ENCODE assay signal across 8 cellular contexts in genomic region chr16:1309888-1310831, GRCh38. TPM values are rescaled to one million over a fixed set of nuclear protein-coding genes. Genes with fewer than 3 reads are reported as not detected.
DNase-seq lines count a peak whose midpoint lies in the region; ATAC-seq and TF ChIP-seq lines count a peak whose summit lies in the region.

No MANE protein-coding gene starts in this region.

- H3K4me1 Mint-ChIP-seq in CD4-positive, CD25-positive, alpha-beta regulatory T cell, result peaks cover 4 to 44% (median 17%) of the 10 kb centered on the region in 4 donors

- peak overlapping the region; percentile 88 to 99 (median 98) for H3K27ac Mint-ChIP-seq in CD4-positive, CD25-positive, alpha-beta regulatory T cell

- peak; percentile 7 to 19 for ATAC-seq in CD4-positive, CD25-positive, alpha-beta regulatory T cell (ENCODE audit: low read depth in 2 of 2)

- H3K4me1 ChIP-seq in CD4-positive, CD25-positive, alpha-beta regulatory T cell (ENCODE audit: control insufficient read depth, insufficient read depth, low read length, poor library complexity, severe bottlenecking), result peaks cover 46% of the 10 kb centered on the region
- H3K4me1 ChIP-seq in HAP-1, result peaks cover 8% of the 10 kb centered on the region
- peaks cover 27% of the 10 kb centered on the region for H3K4me1 ChIP-seq in ovary (ENCODE audit: insufficient read depth)

- WGBS in ovary, 3 donors, result 1% methylated on average over 62 to 77 of the region's 77 CpGs

- no peak for TF ChIP-seq POLR2A in ovary (IDR thresholded peaks at IDR 0.05)

- peaks cover 0 to 1% (median 0%) of the 10 kb centered on the region in 7 donors for H3K9me3 Mint-ChIP-seq in CD4-positive, CD25-positive, alpha-beta regulatory T cell

- no peak for TF ChIP-seq CTCF in fibroblast of villous mesenchyme (IDR thresholded peaks at IDR 0.05; ENCODE audit: insufficient read depth, low read depth, low read length)
- no peak for TF ChIP-seq CTCF in ovary (IDR thresholded peaks at IDR 0.05)

- TF ChIP-seq EP300 in ovary (IDR thresholded peaks at IDR 0.05), result no peak

- intact Hi-C loops in ovary (cut with DNase I), result loop anchor here in 1 of 4 donors (2.0 kb wide), 1 partner anchor 43 kb away; no protein-coding TSS in a partner anchor

- no peaks in the 10 kb centered on the region for H3K9me3 ChIP-seq in CD4-positive, CD25-positive, alpha-beta regulatory T cell (ENCODE audit: control insufficient read depth in 2 of 2, low read length in 2 of 2)
- no peaks in the 10 kb centered on the region for H3K9me3 ChIP-seq in HAP-1
- no peaks in the 10 kb centered on the region for H3K9me3 ChIP-seq in ovary

- peaks cover 10% of the 10 kb centered on the region for H3K36me3 Mint-ChIP-seq in CD4-positive, CD25-positive, alpha-beta regulatory T cell

- H3K27me3 Mint-ChIP-seq in CD4-positive, CD25-positive, alpha-beta regulatory T cell, result peaks cover 5% of the 10 kb centered on the region

- peak overlapping the region; percentile 64 for H3K27ac ChIP-seq in CD4-positive, CD25-positive, alpha-beta regulatory T cell (ENCODE audit: insufficient read depth, low read length, poor library complexity, severe bottlenecking)
- H3K27ac ChIP-seq in ovary, result peak overlapping the region; percentile 7 to 98

- no peaks in the 10 kb centered on the region for H3K27me3 ChIP-seq in CD4-positive, CD25-positive, alpha-beta regulatory T cell (ENCODE audit: control insufficient read depth, insufficient read depth, low read length)
- H3K27me3 ChIP-seq in HAP-1 (ENCODE audit: low read depth) (no peaks in the 10 kb centered on the region), ovary (no peaks in the 10 kb centered on the region)

- H3K36me3 ChIP-seq in CD4-positive, CD25-positive, alpha-beta regulatory T cell (ENCODE audit: control insufficient read depth, insufficient read depth, low read length), result peaks cover 19% of the 10 kb centered on the region
- peaks cover 35% of the 10 kb centered on the region for H3K36me3 ChIP-seq in HAP-1 (replicated peaks)
- no peaks in the 10 kb centered on the region for H3K36me3 ChIP-seq in ovary

- peak overlapping the region; percentile 96 for H3K4me3 ChIP-seq in CD4-positive, CD25-positive, alpha-beta regulatory T cell (ENCODE audit: low read depth, low read length)
- peak overlapping the region; percentile 78 for H3K4me3 ChIP-seq in HAP-1
- H3K4me3 ChIP-seq in fibroblast of villous mesenchyme (ENCODE audit: low read depth, low read length), result peak overlapping the region; percentile 68
- H3K4me3 ChIP-seq in ovary, result peak overlapping the region; percentile 76

- H3K4me3 Mint-ChIP-seq in CD4-positive, CD25-positive, alpha-beta regulatory T cell, result peak overlapping the region; percentile 93 to 98 (median 96)

- peak; percentile 54 to 70 (median 55) for DNase-seq in CD4-positive, CD25-positive, alpha-beta regulatory T cell
- DNase-seq in HAP-1 (ENCODE audit: low spot score in 2 of 2) (no peak), NCI-H69 (lab: John Stamatoyannopoulos, UW) (peak; percentile 58), activated T-helper 1 cell treated with Interleukin-2 at 50 U/mL for 16 hours (ENCODE audit: low read depth) (peak; percentile 51), fibroblast of villous mesenchyme (ENCODE audit: low read depth) (peak; percentile 73), ovary (peak; percentile 82 to 89 (median 83)), COLO829 (ENCODE audit: low spot score) (no peak), NCI-H1436 treated with DMSO at 0.1 percent for 48 hours (lab: John Stamatoyannopoulos, UW) (no peak)

- in situ Hi-C loops in HAP-1 (cut with MboI; ENCODE audit: low sequenced_read_pairs), result no loop called here

RNA-seq across cellular contexts. Expression of gene UBE2I, which starts 0.7 kb away (rescaled TPM):
- 205 TPM for total RNA-seq in CD4-positive, CD25-positive, alpha-beta regulatory T cell
- polyA plus RNA-seq in CD4-positive, CD25-positive, alpha-beta regulatory T cell, result 100 to 1,000 TPM in 1 of 4 donors, 10 to 100 TPM in 3; 75.5 to 124 (median 89.6) TPM
- total RNA-seq in fibroblast of villous mesenchyme (44.9 and 46.4 TPM in 2 replicates), ovary (100 to 1,000 TPM in 5 of 7 donors, 10 to 100 TPM in 2; 63.9 to 180 (median 145) TPM)
- 100 to 1,000 TPM; 104 to 258 TPM for polyA plus RNA-seq in ovary

RNA-seq across cellular contexts. Expression of gene BAIAP3, which starts 23.3 kb away (rescaled TPM):
- total RNA-seq in CD4-positive, CD25-positive, alpha-beta regulatory T cell, result 3.1 TPM
- polyA plus RNA-seq in CD4-positive, CD25-positive, alpha-beta regulatory T cell, result under 1 TPM; 0.11 to 0.79 (median 0.27) TPM
- total RNA-seq in fibroblast of villous mesenchyme (under 0.01 and 0.32 TPM in 2 replicates), ovary (10 to 100 TPM in 1 of 7 donors, 1 to 10 TPM in 5, under 1 TPM in 1; 0.25 to 26.1 (median 2.6) TPM)
- polyA plus RNA-seq in ovary, result under 1 TPM; 0.25 to 0.63 TPM

RNA-seq across cellular contexts. Expression of gene TSR3, which starts 41.5 kb away (rescaled TPM):
- total RNA-seq in CD4-positive, CD25-positive, alpha-beta regulatory T cell, result 31.5 TPM
- 100 to 1,000 TPM in 1 of 4 donors, 10 to 100 TPM in 3; 81.1 to 103 (median 94.1) TPM for polyA plus RNA-seq in CD4-positive, CD25-positive, alpha-beta regulatory T cell
- 42.7 and 55.7 TPM in 2 replicates for total RNA-seq in fibroblast of villous mesenchyme
- total RNA-seq in ovary, result 10 to 100 TPM; 28.6 to 74.6 (median 41.5) TPM
- 10 to 100 TPM in 1 of 2 donors, 1 to 10 TPM in 1; 6.3 to 40.7 TPM for polyA plus RNA-seq in ovary

RNA-seq across cellular contexts. Expression of gene GNPTG, which starts 41.6 kb away (rescaled TPM):
- total RNA-seq in CD4-positive, CD25-positive, alpha-beta regulatory T cell, result 44.1 TPM
- polyA plus RNA-seq in CD4-positive, CD25-positive, alpha-beta regulatory T cell, result 10 to 100 TPM; 43.2 to 51.3 (median 46.3) TPM
- total RNA-seq in fibroblast of villous mesenchyme (25.1 and 26.3 TPM in 2 replicates), ovary (10 to 100 TPM; 47.8 to 68.1 (median 55.4) TPM)
- 10 to 100 TPM; 26.0 to 67.8 TPM for polyA plus RNA-seq in ovary

RNA-seq across cellular contexts. Expression of gene TPSD1, which starts 54.3 kb away (rescaled TPM):
- total RNA-seq in CD4-positive, CD25-positive, alpha-beta regulatory T cell, result not detected
- not detected for polyA plus RNA-seq in CD4-positive, CD25-positive, alpha-beta regulatory T cell
- total RNA-seq in fibroblast of villous mesenchyme (not detected in 2 replicates), ovary (under 1 TPM in 3 of 7 donors, not detected in 4; 0.23 to 0.69 (median 0.65) TPM)
- under 1 TPM in 1 of 2 donors, not detected in 1; 0.56 TPM for polyA plus RNA-seq in ovary

Comparison
In these comparisons a context has a peak if more than half of its experiments do, and no peak if none do; other contexts are left out.
1. DNase-seq: peak in CD4-positive, CD25-positive, alpha-beta regulatory T cell (3 of 3), NCI-H69 (single experiment), activated T-helper 1 cell treated with Interleukin-2 at 50 U/mL for 16 hours (single experiment), fibroblast of villous mesenchyme (single experiment) and ovary (5 of 5); none in HAP-1 (0 of 2), COLO829 (single experiment) and NCI-H1436 treated with DMSO at 0.1 percent for 48 hours (single experiment).
2. Peak in every context shown above with its lines, with median percentiles within 50 percentile points of each other: H3K4me3 ChIP-seq.